ENCODE assay signal across 2 cellular contexts in the genomic region with DNA sequence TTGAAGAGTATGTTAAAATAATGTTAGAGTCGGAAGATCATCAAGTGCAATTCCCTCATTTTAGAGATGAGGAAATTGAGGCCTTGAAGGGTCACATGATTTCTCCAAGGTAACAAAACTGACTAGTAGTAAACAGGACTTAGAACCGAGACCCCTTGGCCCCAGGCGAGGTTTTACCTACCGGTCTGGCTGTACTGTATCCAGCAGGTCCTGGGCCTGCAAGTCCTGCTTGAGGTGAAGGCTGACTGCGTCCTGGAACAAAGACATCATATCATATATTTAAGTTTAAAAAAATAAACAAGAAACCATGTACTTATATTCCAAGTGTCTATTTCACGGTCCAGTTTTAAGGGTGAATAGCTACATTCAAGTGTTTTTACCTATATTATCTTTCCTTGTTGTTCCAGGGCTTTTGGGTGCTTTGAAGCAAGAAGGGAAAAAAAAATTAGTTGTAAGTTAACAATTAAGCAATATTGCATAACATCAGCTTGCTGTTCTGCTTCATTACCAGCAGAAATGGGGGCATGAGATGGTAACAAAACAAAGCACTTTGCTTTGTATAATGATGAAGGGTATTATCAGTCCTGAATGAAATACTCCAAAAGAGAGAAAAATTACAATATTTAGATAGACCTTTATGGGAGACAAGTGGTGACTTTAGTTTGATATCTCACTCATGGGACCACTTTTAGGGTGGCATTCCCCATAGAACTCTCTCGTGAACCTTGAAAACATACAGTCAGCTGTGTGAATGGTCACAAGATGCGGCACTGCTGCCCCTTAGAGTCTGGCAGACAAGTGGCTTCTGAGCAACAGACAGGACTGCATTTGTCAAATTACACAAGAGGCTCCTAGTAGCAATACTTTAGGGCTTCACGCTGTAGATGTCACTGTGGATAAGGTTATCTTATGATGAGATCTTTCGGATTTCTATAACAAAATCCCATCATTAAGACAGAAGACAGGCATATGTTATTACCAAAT.
A peak's percentile ranks its signal among the peaks of the same experiment; 100 is the strongest.
TF ChIP-seq lines count a peak whose summit lies in the region.

No MANE protein-coding gene starts in this region.

TF ChIP-seq in GM23338, 12 proteins besides CTCF, POLR2A, EP300 and RAD21 (continues in another document):
- TF ChIP-seq STAT1 (IDR thresholded peaks at IDR 0.05; ENCODE audit: unreplicated experiment) = no peak
- TF ChIP-seq, protein P1, sequence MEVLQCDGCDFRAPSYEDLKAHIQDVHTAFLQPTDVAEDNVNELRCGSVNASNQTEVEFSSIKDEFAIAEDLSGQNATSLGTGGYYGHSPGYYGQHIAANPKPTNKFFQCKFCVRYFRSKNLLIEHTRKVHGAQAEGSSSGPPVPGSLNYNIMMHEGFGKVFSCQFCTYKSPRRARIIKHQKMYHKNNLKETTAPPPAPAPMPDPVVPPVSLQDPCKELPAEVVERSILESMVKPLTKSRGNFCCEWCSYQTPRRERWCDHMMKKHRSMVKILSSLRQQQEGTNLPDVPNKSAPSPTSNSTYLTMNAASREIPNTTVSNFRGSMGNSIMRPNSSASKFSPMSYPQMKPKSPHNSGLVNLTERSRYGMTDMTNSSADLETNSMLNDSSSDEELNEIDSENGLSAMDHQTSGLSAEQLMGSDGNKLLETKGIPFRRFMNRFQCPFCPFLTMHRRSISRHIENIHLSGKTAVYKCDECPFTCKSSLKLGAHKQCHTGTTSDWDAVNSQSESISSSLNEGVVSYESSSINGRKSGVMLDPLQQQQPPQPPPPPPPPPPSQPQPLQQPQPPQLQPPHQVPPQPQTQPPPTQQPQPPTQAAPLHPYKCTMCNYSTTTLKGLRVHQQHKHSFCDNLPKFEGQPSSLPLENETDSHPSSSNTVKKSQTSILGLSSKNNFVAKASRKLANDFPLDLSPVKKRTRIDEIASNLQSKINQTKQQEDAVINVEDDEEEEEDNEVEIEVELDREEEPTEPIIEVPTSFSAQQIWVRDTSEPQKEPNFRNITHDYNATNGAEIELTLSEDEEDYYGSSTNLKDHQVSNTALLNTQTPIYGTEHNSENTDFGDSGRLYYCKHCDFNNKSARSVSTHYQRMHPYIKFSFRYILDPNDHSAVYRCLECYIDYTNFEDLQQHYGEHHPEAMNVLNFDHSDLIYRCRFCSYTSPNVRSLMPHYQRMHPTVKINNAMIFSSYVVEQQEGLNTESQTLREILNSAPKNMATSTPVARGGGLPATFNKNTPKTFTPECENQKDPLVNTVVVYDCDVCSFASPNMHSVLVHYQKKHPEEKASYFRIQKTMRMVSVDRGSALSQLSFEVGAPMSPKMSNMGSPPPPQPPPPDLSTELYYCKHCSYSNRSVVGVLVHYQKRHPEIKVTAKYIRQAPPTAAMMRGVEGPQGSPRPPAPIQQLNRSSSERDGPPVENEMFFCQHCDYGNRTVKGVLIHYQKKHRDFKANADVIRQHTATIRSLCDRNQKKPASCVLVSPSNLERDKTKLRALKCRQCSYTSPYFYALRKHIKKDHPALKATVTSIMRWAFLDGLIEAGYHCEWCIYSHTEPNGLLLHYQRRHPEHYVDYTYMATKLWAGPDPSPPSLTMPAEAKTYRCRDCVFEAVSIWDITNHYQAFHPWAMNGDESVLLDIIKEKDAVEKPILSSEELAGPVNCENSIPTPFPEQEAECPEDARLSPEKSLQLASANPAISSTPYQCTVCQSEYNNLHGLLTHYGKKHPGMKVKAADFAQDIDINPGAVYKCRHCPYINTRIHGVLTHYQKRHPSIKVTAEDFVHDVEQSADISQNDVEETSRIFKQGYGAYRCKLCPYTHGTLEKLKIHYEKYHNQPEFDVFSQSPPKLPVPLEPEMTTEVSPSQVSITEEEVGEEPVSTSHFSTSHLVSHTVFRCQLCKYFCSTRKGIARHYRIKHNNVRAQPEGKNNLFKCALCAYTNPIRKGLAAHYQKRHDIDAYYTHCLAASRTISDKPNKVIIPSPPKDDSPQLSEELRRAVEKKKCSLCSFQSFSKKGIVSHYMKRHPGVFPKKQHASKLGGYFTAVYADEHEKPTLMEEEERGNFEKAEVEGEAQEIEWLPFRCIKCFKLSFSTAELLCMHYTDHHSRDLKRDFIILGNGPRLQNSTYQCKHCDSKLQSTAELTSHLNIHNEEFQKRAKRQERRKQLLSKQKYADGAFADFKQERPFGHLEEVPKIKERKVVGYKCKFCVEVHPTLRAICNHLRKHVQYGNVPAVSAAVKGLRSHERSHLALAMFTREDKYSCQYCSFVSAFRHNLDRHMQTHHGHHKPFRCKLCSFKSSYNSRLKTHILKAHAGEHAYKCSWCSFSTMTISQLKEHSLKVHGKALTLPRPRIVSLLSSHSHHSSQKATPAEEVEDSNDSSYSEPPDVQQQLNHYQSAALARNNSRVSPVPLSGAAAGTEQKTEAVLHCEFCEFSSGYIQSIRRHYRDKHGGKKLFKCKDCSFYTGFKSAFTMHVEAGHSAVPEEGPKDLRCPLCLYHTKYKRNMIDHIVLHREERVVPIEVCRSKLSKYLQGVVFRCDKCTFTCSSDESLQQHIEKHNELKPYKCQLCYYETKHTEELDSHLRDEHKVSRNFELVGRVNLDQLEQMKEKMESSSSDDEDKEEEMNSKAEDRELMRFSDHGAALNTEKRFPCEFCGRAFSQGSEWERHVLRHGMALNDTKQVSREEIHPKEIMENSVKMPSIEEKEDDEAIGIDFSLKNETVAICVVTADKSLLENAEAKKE (CRISPR knock-in tag; IDR thresholded peaks at IDR 0.05) = no peak
- no peak for TF ChIP-seq POLR2AphosphoS5 (IDR thresholded peaks at IDR 0.05; ENCODE audit: low read depth)
- no peak for TF ChIP-seq JUNB (IDR thresholded peaks at IDR 0.05; ENCODE audit: unreplicated experiment)
- TF ChIP-seq, protein P2, sequence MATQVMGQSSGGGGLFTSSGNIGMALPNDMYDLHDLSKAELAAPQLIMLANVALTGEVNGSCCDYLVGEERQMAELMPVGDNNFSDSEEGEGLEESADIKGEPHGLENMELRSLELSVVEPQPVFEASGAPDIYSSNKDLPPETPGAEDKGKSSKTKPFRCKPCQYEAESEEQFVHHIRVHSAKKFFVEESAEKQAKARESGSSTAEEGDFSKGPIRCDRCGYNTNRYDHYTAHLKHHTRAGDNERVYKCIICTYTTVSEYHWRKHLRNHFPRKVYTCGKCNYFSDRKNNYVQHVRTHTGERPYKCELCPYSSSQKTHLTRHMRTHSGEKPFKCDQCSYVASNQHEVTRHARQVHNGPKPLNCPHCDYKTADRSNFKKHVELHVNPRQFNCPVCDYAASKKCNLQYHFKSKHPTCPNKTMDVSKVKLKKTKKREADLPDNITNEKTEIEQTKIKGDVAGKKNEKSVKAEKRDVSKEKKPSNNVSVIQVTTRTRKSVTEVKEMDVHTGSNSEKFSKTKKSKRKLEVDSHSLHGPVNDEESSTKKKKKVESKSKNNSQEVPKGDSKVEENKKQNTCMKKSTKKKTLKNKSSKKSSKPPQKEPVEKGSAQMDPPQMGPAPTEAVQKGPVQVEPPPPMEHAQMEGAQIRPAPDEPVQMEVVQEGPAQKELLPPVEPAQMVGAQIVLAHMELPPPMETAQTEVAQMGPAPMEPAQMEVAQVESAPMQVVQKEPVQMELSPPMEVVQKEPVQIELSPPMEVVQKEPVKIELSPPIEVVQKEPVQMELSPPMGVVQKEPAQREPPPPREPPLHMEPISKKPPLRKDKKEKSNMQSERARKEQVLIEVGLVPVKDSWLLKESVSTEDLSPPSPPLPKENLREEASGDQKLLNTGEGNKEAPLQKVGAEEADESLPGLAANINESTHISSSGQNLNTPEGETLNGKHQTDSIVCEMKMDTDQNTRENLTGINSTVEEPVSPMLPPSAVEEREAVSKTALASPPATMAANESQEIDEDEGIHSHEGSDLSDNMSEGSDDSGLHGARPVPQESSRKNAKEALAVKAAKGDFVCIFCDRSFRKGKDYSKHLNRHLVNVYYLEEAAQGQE (IDR thresholded peaks at IDR 0.05; ENCODE audit: unreplicated experiment) = no peak
- no peak for TF ChIP-seq NANOG (IDR thresholded peaks at IDR 0.05; ENCODE audit: borderline replicate concordance)

TF ChIP-seq in H1, 55 proteins besides CTCF, POLR2A, EP300 and RAD21:
- TF ChIP-seq KDM1A (IDR thresholded peaks at IDR 0.05; ENCODE audit: borderline replicate concordance, low read length) (no peak), SAP30 (IDR thresholded peaks at IDR 0.05; ENCODE audit: insufficient read depth, insufficient replicate concordance, low read length) (no peak), SIN3A (conservative IDR thresholded peaks at IDR 0.05 in 1 of 2, IDR thresholded peaks at IDR 0.05 in 1 of 2; ENCODE audit: low read depth in 1 of 2, low read length in 2 of 2) (no peak), CEBPB (IDR thresholded peaks at IDR 0.05; ENCODE audit: low read depth, low read length) (0 out of 2 replicates have a peak, but pooled peaks have one; percentile 10)
